In the genomic region with DNA sequence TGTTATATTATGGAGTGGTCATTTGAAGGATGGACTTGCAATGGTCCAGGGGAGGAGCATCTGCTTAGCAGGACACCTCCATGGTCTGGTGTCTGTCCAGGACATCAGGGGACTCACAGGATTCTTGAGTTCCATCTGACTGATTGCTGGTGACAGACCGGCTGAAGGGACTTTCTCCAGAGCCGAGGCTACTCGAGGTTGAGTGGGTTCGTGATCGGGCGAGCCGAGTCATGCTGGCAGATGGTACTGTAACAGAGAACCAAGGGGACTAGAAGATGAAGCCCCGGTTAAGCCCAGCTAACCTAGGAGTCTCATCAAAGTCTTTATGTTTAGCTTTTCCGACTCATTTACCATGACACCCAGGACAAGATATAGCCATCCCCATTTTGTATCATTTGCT, we compare ENCODE assay signal across 22 cellular contexts. TPM values are rescaled to one million over a fixed set of nuclear protein-coding genes. Genes with fewer than 3 reads are reported as not detected.
DNase-seq lines count a peak whose midpoint lies in the region; ATAC-seq, FAIRE-seq and TF ChIP-seq lines count a peak whose summit lies in the region.
"Had no signal": no experiment of that assay in that cellular context is flagged by ENCODE, and none has a peak within 500 bp of the region (broad histone marks: within the 10 kb centered on the region; RNA-seq: fewer than 3 reads in every experiment).

No MANE protein-coding gene starts in this region.

- no peaks in the 10 kb centered on the region for H3K27me3 Mint-ChIP-seq in chondrocyte (ENCODE audit: low read depth)
- H3K27me3 Mint-ChIP-seq: CD4-positive, alpha-beta memory T cell had no signal

- no peak for TF ChIP-seq POLR2A in thyroid gland (IDR thresholded peaks at IDR 0.05)

- no peaks in the 10 kb centered on the region for H3K9me3 ChIP-seq in thyroid gland
- H3K9me3 ChIP-seq: BLaER1 had no signal

- no peak overlapping the region for H3K4me3 Mint-ChIP-seq in chondrocyte (ENCODE audit: unreplicated experiment)
- H3K4me3 Mint-ChIP-seq: CD14-positive monocyte; CD4-positive, alpha-beta memory T cell; HFFc6 had no signal

- peaks cover 0 to 8% of the 10 kb centered on the region in 2 donors for H3K36me3 ChIP-seq in thyroid gland

- TF ChIP-seq CTCF in chondrocyte (IDR thresholded peaks at IDR 0.05) (no peak), thyroid gland (IDR thresholded peaks at IDR 0.05) (no peak)

- intact Hi-C loops in thyroid gland (cut with DNase I): no loop called here

- H3K27ac Mint-ChIP-seq in chondrocyte (ENCODE audit: unreplicated experiment): no peak overlapping the region
- H3K27ac Mint-ChIP-seq: HFFc6 had no signal

- DNase-seq in NCI-H524 (lab: John Stamatoyannopoulos, UW): peak; percentile 19 to 47
- no peak for DNase-seq in NCI-H524 treated with DMSO at 0.1 percent for 48 hours (lab: John Stamatoyannopoulos, UW)
- no peak for DNase-seq in HTR-8/SVneo (ENCODE audit: insufficient read length, low spot score)
- peak; percentile 62 for DNase-seq in chondrocyte (ENCODE audit: low spot score)
- DNase-seq in thyroid gland: peak; percentile 56 to 74
- DNase-seq in Kasumi-1 (lab: John Stamatoyannopoulos, UW): no peak
- DNase-seq: 8988T; Calu3; CD4-positive, alpha-beta memory T cell; DMS79 treated with DMSO at 0.1 percent for 48 hours; GF-D8; GOT3; H7; HFFc6; IMR-90 had no signal

- no peaks in the 10 kb centered on the region for H3K4me1 Mint-ChIP-seq in chondrocyte (ENCODE audit: low read depth)

- peak; percentile 73 for FAIRE-seq in HTR-8/SVneo (lab: Jason Lieb, UNC)

- H3K36me3 Mint-ChIP-seq in chondrocyte (ENCODE audit: low read depth): peaks cover 18% of the 10 kb centered on the region

- H3K27ac ChIP-seq in thyroid gland: no peak overlapping the region
- H3K27ac ChIP-seq: BLaER1 had no signal

- no peaks in the 10 kb centered on the region for H3K9me3 Mint-ChIP-seq in chondrocyte (ENCODE audit: low read depth)
- H3K9me3 Mint-ChIP-seq: HFFc6 had no signal

- ATAC-seq in HG03097 (IDR thresholded peaks at IDR 0.05; ENCODE audit: low FRiP score, unreplicated experiment) (no peak), HG02970 (IDR thresholded peaks at IDR 0.05; ENCODE audit: low FRiP score, unreplicated experiment) (no peak)
- ATAC-seq: HCT116 had no signal

- H3K27me3 ChIP-seq in thyroid gland: no peaks in the 10 kb centered on the region
- H3K27me3 ChIP-seq: BLaER1 had no signal

- WGBS in thyroid gland, 2 donors: 37 to 60% methylated on average over 9 of the region's 9 CpGs

- H3K4me1 ChIP-seq in thyroid gland: peaks cover 0 to 6% of the 10 kb centered on the region in 2 donors

- H3K4me3 ChIP-seq in thyroid gland (replicated peaks in 1 of 3): no peak overlapping the region
- H3K4me3 ChIP-seq: BLaER1 had no signal

RNA-seq across cellular contexts. Expression of gene SLA2, which starts 7.5 kb away (rescaled TPM):
- total RNA-seq in chondrocyte: 0.24 TPM in 1 of 3 replicates, not detected in the others
- total RNA-seq in thyroid gland: under 1 TPM; 0.13 to 0.50 (median 0.28) TPM
- total RNA-seq: A673, Calu3, HFFc6, HT-29, IMR-90 had no signal

RNA-seq across cellular contexts. Expression of gene RAB5IF, which starts 47.9 kb away (rescaled TPM):
- 71.3 to 74.0 TPM (median 71.5 TPM) in 3 replicates for total RNA-seq in chondrocyte
- total RNA-seq in thyroid gland: 100 to 1,000 TPM in 2 of 4 donors, 10 to 100 TPM in 2; 56.9 to 105 (median 85.1) TPM

Comparison
In these comparisons a context has a peak if more than half of its experiments do, and no peak if none do; other contexts are left out.
1. DNase-seq: peak in NCI-H524 (2 of 2), chondrocyte (single experiment) and thyroid gland (2 of 2); none in NCI-H524 treated with DMSO at 0.1 percent for 48 hours (single experiment), HTR-8/SVneo (single experiment) and Kasumi-1 (0 of 2).